In genomic region chr1:226446058-226446457, GRCh38 we compare ENCODE assay signal across 15 cellular contexts.
"Had no signal": no experiment of that assay in that cellular context is flagged by ENCODE, and none has a peak within 500 bp of the region (broad histone marks: within the 10 kb centered on the region; RNA-seq: fewer than 3 reads in every experiment).

No MANE protein-coding gene starts in this region.

- H3K36me3 ChIP-seq: cardiac muscle cell, lower lobe of right lung, pancreas had no signal

- H3K9me3 Mint-ChIP-seq: activated naive CD4-positive, alpha-beta T cell treated with anti-CD3 and anti-CD28 coated beads, Interleukin-2, amount 10 ng/mL, durations not matched to agents 7 days and 5 days; activated T-helper 2 cell treated with anti-CD3 and anti-CD28 coated beads, Interferon-gamma antibody, Interleukin-2, Interleukin-4, amounts not matched to agents 10 μg/mL and 5 μg/mL and 100 μg/mL, durations not matched to agents 14 hours and 24 hours and 36 hours; mesothelial cell of epicardium; neural crest cell had no signal

- ATAC-seq: esophagus mucosa, left cardiac atrium, lower lobe of right lung, pancreas had no signal

- H3K9me3 ChIP-seq: lower lobe of right lung, pancreas had no signal

- H3K4me1 ChIP-seq: lower lobe of right lung, pancreas had no signal

- H3K36me3 Mint-ChIP-seq: activated naive CD4-positive, alpha-beta T cell treated with anti-CD3 and anti-CD28 coated beads, Interleukin-2, amount 10 ng/mL, durations not matched to agents 7 days and 5 days; mesothelial cell of epicardium had no signal

- H3K27ac Mint-ChIP-seq: activated T-helper 2 cell treated with anti-CD3 and anti-CD28 coated beads, Interferon-gamma antibody, Interleukin-2, Interleukin-4, amounts not matched to agents 10 μg/mL and 5 μg/mL and 100 μg/mL, durations not matched to agents 14 hours and 24 hours and 36 hours; mesothelial cell of epicardium had no signal

- H3K4me3 Mint-ChIP-seq: activated naive CD4-positive, alpha-beta T cell treated with anti-CD3 and anti-CD28 coated beads, Interleukin-2, amount 10 ng/mL, durations not matched to agents 7 days and 5 days; mesothelial cell of epicardium; neural crest cell had no signal

- FAIRE-seq: colon, endometrium, pancreas had no signal

- H3K27ac ChIP-seq: cardiac muscle cell, lower lobe of right lung, pancreas had no signal

- H3K4me1 Mint-ChIP-seq: mesothelial cell of epicardium, neural crest cell had no signal

- H3K4me3 ChIP-seq: cardiac muscle cell, lower lobe of right lung, pancreas had no signal

- DNase-seq: activated CD4-positive, alpha-beta T cell treated with anti-CD3 and anti-CD28 coated beads, Interleukin-2, amount 50 U/mL, for 4 hours; activated CD4-positive, CD25-positive, alpha-beta regulatory T cell; activated naive CD4-positive, alpha-beta T cell treated with anti-CD3 and anti-CD28 coated beads, Interleukin-2, amount 10 ng/mL, durations not matched to agents 7 days and 5 days; left cardiac atrium; lower lobe of right lung; pancreas; stimulated activated CD4-positive, alpha-beta T cell treated with anti-CD3 and anti-CD28 coated beads, Interleukin-1b, Interleukin-23, amount 100 ng/mL, for 48 hours; T-helper 1 cell had no signal

- H3K27me3 ChIP-seq: cardiac muscle cell, pancreas had no signal
